In genomic region chr11:34053161-34053686, GRCh38 we compare ENCODE assay signal across 1 cellular context.
TF ChIP-seq lines count a peak whose summit lies in the region.

No MANE protein-coding gene starts in this region.

TF ChIP-seq in GM12878, 131 proteins besides CTCF, POLR2A, EP300 and RAD21 (continued from another document and continues in another):
- TF ChIP-seq, protein P1, sequence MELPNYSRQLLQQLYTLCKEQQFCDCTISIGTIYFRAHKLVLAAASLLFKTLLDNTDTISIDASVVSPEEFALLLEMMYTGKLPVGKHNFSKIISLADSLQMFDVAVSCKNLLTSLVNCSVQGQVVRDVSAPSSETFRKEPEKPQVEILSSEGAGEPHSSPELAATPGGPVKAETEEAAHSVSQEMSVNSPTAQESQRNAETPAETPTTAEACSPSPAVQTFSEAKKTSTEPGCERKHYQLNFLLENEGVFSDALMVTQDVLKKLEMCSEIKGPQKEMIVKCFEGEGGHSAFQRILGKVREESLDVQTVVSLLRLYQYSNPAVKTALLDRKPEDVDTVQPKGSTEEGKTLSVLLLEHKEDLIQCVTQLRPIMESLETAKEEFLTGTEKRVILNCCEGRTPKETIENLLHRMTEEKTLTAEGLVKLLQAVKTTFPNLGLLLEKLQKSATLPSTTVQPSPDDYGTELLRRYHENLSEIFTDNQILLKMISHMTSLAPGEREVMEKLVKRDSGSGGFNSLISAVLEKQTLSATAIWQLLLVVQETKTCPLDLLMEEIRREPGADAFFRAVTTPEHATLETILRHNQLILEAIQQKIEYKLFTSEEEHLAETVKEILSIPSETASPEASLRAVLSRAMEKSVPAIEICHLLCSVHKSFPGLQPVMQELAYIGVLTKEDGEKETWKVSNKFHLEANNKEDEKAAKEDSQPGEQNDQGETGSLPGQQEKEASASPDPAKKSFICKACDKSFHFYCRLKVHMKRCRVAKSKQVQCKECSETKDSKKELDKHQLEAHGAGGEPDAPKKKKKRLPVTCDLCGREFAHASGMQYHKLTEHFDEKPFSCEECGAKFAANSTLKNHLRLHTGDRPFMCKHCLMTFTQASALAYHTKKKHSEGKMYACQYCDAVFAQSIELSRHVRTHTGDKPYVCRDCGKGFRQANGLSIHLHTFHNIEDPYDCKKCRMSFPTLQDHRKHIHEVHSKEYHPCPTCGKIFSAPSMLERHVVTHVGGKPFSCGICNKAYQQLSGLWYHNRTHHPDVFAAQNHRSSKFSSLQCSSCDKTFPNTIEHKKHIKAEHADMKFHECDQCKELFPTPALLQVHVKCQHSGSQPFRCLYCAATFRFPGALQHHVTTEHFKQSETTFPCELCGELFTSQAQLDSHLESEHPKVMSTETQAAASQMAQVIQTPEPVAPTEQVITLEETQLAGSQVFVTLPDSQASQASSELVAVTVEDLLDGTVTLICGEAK (IDR thresholded peaks at IDR 0.05; ENCODE audit: borderline replicate concordance) = no peak
- TF ChIP-seq IRF3 (IDR thresholded peaks at IDR 0.05) (no peak), NBN (IDR thresholded peaks at IDR 0.05) (peak; percentile 61; the same call in 1 of the 2 replicates), CREM (IDR thresholded peaks at IDR 0.05; ENCODE audit: low read depth) (no peak; the same call in 1 of the 2 replicates), IKZF1 (conservative IDR thresholded peaks at IDR 0.05) (no peak), ZNF622 (IDR thresholded peaks at IDR 0.05) (no peak), RELB (IDR thresholded peaks at IDR 0.05; ENCODE audit: low read depth) (peak; percentile 51; the same call in 1 of the 2 replicates), RCOR1 (conservative IDR thresholded peaks at IDR 0.05; ENCODE audit: low read depth, low read length) (no peak), ZNF384 (IDR thresholded peaks at IDR 0.05; ENCODE audit: borderline replicate concordance, low read depth, low read length) (peak; percentile 96), MEF2A (IDR thresholded peaks at IDR 0.05; ENCODE audit: insufficient read depth, low read depth, low read length) (0 out of 2 replicates have a peak, but pooled peaks have one; percentile 12), STAT1 (conservative IDR thresholded peaks at IDR 0.05) (no peak), KLF5 (IDR thresholded peaks at IDR 0.05; ENCODE audit: partially characterized antibody) (peak; percentile 33), EZH2 (IDR thresholded peaks at IDR 0.05; ENCODE audit: borderline replicate concordance, control insufficient read depth, low read depth, low read length) (no peak), NR2C1 (IDR thresholded peaks at IDR 0.05) (no peak), ZNF274 (IDR thresholded peaks at IDR 0.05; ENCODE audit: insufficient read depth, insufficient read length) (no peak), SREBF1 (IDR thresholded peaks at IDR 0.05; ENCODE audit: low read length) (no peak), SP1 (IDR thresholded peaks at IDR 0.05; ENCODE audit: low read depth, low read length) (no peak), RBBP5 (conservative IDR thresholded peaks at IDR 0.05) (no peak), ATF3 (IDR thresholded peaks at IDR 0.05; ENCODE audit: borderline replicate concordance, extremely low read depth, low read depth, low read length) (no peak), USF1 (IDR thresholded peaks at IDR 0.05; ENCODE audit: borderline replicate concordance, extremely low read length, insufficient read depth, low read depth, low read length) (no peak), SPI1 (IDR thresholded peaks at IDR 0.05; ENCODE audit: borderline replicate concordance, insufficient read depth, low read depth, low read length) (no peak), HDGF (IDR thresholded peaks at IDR 0.05) (peak; percentile 34; the same call in 1 of the 2 replicates), HDAC6 (IDR thresholded peaks at IDR 0.05; ENCODE audit: unreplicated experiment) (no peak), BRCA1 (IDR thresholded peaks at IDR 0.05; ENCODE audit: low read depth, low read length) (no peak), BCL11A (IDR thresholded peaks at IDR 0.05; ENCODE audit: low read depth, low read length) (no peak), CHD2 (IDR thresholded peaks at IDR 0.05; ENCODE audit: borderline replicate concordance, low read depth, low read length) (no peak), SRF (IDR thresholded peaks at IDR 0.05; ENCODE audit: low read depth in 2 of 2, low read length in 2 of 2) (0 out of 4 replicates have a peak, but pooled peaks of 1 of the 2 experiments have one; percentile 2), IRF4 (IDR thresholded peaks at IDR 0.05; ENCODE audit: low read depth, low read length) (no peak), MEF2B (IDR thresholded peaks at IDR 0.05; ENCODE audit: partially characterized antibody, poor library complexity, severe bottlenecking) (no peak), PAX8 (IDR thresholded peaks at IDR 0.05) (no peak), CBFB (IDR thresholded peaks at IDR 0.05; ENCODE audit: low read depth) (peak; percentile 32; the same call in 1 of the 2 replicates), CHD4 (IDR thresholded peaks at IDR 0.05) (no peak), TBL1XR1 (IDR thresholded peaks at IDR 0.05; ENCODE audit: low read depth, low read length) (no peak), NKRF (conservative IDR thresholded peaks at IDR 0.05) (no peak; the same call in 1 of the 2 replicates)
- TF ChIP-seq, protein P2, sequence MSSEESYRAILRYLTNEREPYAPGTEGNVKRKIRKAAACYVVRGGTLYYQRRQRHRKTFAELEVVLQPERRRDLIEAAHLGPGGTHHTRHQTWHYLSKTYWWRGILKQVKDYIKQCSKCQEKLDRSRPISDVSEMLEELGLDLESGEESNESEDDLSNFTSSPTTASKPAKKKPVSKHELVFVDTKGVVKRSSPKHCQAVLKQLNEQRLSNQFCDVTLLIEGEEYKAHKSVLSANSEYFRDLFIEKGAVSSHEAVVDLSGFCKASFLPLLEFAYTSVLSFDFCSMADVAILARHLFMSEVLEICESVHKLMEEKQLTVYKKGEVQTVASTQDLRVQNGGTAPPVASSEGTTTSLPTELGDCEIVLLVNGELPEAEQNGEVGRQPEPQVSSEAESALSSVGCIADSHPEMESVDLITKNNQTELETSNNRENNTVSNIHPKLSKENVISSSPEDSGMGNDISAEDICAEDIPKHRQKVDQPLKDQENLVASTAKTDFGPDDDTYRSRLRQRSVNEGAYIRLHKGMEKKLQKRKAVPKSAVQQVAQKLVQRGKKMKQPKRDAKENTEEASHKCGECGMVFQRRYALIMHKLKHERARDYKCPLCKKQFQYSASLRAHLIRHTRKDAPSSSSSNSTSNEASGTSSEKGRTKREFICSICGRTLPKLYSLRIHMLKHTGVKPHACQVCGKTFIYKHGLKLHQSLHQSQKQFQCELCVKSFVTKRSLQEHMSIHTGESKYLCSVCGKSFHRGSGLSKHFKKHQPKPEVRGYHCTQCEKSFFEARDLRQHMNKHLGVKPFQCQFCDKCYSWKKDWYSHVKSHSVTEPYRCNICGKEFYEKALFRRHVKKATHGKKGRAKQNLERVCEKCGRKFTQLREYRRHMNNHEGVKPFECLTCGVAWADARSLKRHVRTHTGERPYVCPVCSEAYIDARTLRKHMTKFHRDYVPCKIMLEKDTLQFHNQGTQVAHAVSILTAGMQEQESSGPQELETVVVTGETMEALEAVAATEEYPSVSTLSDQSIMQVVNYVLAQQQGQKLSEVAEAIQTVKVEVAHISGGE (CRISPR knock-in tag; IDR thresholded peaks at IDR 0.05) = no peak
- TF ChIP-seq, protein P3, sequence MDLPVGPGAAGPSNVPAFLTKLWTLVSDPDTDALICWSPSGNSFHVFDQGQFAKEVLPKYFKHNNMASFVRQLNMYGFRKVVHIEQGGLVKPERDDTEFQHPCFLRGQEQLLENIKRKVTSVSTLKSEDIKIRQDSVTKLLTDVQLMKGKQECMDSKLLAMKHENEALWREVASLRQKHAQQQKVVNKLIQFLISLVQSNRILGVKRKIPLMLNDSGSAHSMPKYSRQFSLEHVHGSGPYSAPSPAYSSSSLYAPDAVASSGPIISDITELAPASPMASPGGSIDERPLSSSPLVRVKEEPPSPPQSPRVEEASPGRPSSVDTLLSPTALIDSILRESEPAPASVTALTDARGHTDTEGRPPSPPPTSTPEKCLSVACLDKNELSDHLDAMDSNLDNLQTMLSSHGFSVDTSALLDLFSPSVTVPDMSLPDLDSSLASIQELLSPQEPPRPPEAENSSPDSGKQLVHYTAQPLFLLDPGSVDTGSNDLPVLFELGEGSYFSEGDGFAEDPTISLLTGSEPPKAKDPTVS (IDR thresholded peaks at IDR 0.05; ENCODE audit: low read depth, low read length) = no peak
- TF ChIP-seq, protein P4, sequence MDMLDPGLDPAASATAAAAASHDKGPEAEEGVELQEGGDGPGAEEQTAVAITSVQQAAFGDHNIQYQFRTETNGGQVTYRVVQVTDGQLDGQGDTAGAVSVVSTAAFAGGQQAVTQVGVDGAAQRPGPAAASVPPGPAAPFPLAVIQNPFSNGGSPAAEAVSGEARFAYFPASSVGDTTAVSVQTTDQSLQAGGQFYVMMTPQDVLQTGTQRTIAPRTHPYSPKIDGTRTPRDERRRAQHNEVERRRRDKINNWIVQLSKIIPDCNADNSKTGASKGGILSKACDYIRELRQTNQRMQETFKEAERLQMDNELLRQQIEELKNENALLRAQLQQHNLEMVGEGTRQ (IDR thresholded peaks at IDR 0.05; ENCODE audit: borderline replicate concordance, low read depth, low read length) = no peak
- TF ChIP-seq, protein P5, sequence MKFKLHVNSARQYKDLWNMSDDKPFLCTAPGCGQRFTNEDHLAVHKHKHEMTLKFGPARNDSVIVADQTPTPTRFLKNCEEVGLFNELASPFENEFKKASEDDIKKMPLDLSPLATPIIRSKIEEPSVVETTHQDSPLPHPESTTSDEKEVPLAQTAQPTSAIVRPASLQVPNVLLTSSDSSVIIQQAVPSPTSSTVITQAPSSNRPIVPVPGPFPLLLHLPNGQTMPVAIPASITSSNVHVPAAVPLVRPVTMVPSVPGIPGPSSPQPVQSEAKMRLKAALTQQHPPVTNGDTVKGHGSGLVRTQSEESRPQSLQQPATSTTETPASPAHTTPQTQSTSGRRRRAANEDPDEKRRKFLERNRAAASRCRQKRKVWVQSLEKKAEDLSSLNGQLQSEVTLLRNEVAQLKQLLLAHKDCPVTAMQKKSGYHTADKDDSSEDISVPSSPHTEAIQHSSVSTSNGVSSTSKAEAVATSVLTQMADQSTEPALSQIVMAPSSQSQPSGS (IDR thresholded peaks at IDR 0.05; ENCODE audit: low read length) = no peak
- TF ChIP-seq, protein P6, sequence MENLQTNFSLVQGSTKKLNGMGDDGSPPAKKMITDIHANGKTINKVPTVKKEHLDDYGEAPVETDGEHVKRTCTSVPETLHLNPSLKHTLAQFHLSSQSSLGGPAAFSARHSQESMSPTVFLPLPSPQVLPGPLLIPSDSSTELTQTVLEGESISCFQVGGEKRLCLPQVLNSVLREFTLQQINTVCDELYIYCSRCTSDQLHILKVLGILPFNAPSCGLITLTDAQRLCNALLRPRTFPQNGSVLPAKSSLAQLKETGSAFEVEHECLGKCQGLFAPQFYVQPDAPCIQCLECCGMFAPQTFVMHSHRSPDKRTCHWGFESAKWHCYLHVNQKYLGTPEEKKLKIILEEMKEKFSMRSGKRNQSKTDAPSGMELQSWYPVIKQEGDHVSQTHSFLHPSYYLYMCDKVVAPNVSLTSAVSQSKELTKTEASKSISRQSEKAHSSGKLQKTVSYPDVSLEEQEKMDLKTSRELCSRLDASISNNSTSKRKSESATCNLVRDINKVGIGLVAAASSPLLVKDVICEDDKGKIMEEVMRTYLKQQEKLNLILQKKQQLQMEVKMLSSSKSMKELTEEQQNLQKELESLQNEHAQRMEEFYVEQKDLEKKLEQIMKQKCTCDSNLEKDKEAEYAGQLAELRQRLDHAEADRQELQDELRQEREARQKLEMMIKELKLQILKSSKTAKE (IDR thresholded peaks at IDR 0.05; ENCODE audit: low read depth, poor library complexity, severe bottlenecking) = no peak
